In genomic region chr3:153287017-153287416, GRCh38 we compare ENCODE assay signal across 15 cellular contexts.
"Had no signal": no experiment of that assay in that cellular context is flagged by ENCODE, and none has a peak within 500 bp of the region (broad histone marks: within the 10 kb centered on the region; RNA-seq: fewer than 3 reads in every experiment).

No MANE protein-coding gene starts in this region.

- DNase-seq: activated CD4-positive, alpha-beta T cell treated with anti-CD3 and anti-CD28 coated beads, Interleukin-2, amount 50 U/mL, for 48 hours; activated naive CD4-positive, alpha-beta T cell treated with anti-CD3 and anti-CD28 coated beads, Interleukin-2, amount 50 U/mL, for 16 hours; dermis blood vessel endothelial cell; endodermal cell; heart left ventricle; kidney; left ventricle myocardium superior; mesendoderm; pancreas; stimulated activated CD4-positive, alpha-beta T cell treated with anti-CD3 and anti-CD28 coated beads, Interleukin-2, amount 100 ng/mL, for 48 hours; thyroid gland had no signal

- H3K4me3 ChIP-seq: heart left ventricle, pancreas, thyroid gland, vagina had no signal

- H3K9me3 ChIP-seq: heart left ventricle, pancreas, thyroid gland, vagina had no signal

- H3K9me3 Mint-ChIP-seq: activated T-helper 2 cell treated with anti-CD3 and anti-CD28 coated beads, Interferon-gamma antibody, Interleukin-2, Interleukin-4, amounts not matched to agents 10 μg/mL and 5 μg/mL and 100 μg/mL, durations not matched to agents 14 hours and 24 hours and 36 hours; neural crest cell had no signal

- H3K27ac ChIP-seq: pancreas, thyroid gland, vagina had no signal

- H3K27me3 ChIP-seq: heart left ventricle, pancreas, thyroid gland, vagina had no signal

- H3K27ac Mint-ChIP-seq: activated T-helper 2 cell treated with anti-CD3 and anti-CD28 coated beads, Interferon-gamma antibody, Interleukin-2, Interleukin-4, amounts not matched to agents 10 μg/mL and 5 μg/mL and 100 μg/mL, durations not matched to agents 14 hours and 24 hours and 36 hours; endodermal cell had no signal

- FAIRE-seq: frontal cortex, kidney, pancreas had no signal

- H3K36me3 ChIP-seq: heart left ventricle, pancreas, thyroid gland, vagina had no signal

- H3K4me3 Mint-ChIP-seq: endodermal cell, neural crest cell had no signal
